ENCODE assay signal across 23 cellular contexts in genomic region chr14:77195766-77196165, GRCh38. TPM values are rescaled to one million over a fixed set of nuclear protein-coding genes. Genes with fewer than 3 reads are reported as not detected.
"Had no signal": no experiment of that assay in that cellular context is flagged by ENCODE, and none has a peak within 500 bp of the region (broad histone marks: within the 10 kb centered on the region; RNA-seq: fewer than 3 reads in every experiment).

No MANE protein-coding gene starts in this region.

- H3K9me3 ChIP-seq: ascending aorta, body of pancreas, MG63 had no signal

- H3K4me3 ChIP-seq: ascending aorta, body of pancreas, MG63 had no signal

- H3K36me3 ChIP-seq: ascending aorta, MG63 had no signal

- H3K27ac ChIP-seq: ascending aorta, body of pancreas had no signal

- H3K27me3 ChIP-seq: body of pancreas, MG63 had no signal

- ATAC-seq: activated CD4-positive, CD25-positive, alpha-beta regulatory T cell treated with anti-CD3 and anti-CD28 coated beads, Interleukin-2, amount 50 U/mL, for 24 hours; activated CD8-positive, alpha-beta T cell treated with anti-CD3 and anti-CD28 coated beads for 36 hours; activated T-cell treated with anti-CD3 and anti-CD28 coated beads, Interleukin-2, amount 50 U/mL, for 72 hours; body of pancreas; Panc1 had no signal

- DNase-seq: activated CD4-positive, alpha-beta T cell treated with anti-CD3 and anti-CD28 coated beads for 4 hours; activated CD8-positive, alpha-beta memory T cell treated with anti-CD3 and anti-CD28 coated beads, Interleukin-2, amount 50 U/mL, for 4 hours; activated CD8-positive, alpha-beta T cell treated with anti-CD3 and anti-CD28 coated beads for 36 hours; activated naive CD4-positive, alpha-beta T cell; activated T-cell treated with anti-CD3 and anti-CD28 coated beads, Interleukin-2, amount 50 U/mL, for 72 hours; body of pancreas; MG63; MV-4-11; NCI-H1092 treated with DMSO at 0.1 percent for 48 hours; NCI-H1436; NCI-H1694 treated with DMSO at 0.1 percent for 48 hours; NCI-H2029 treated with DMSO at 0.1 percent for 48 hours; NCI-H510A treated with DMSO at 0.1 percent for 48 hours; NCI-H69; NK-92 treated with Interleukin-12 subunit alpha and Interleukin-12 subunit beta, amount 100 ng/mL, for 24 hours; OCI-M1; RPMI8226; SHP77 had no signal

- H3K4me1 ChIP-seq: ascending aorta, body of pancreas had no signal

RNA-seq across cellular contexts. Expression of gene ZDHHC22, which starts 54.2 kb away (rescaled TPM):
- total RNA-seq: activated CD8-positive, alpha-beta T cell treated with anti-CD3 and anti-CD28 coated beads for 36 hours; activated T-cell treated with anti-CD3 and anti-CD28 coated beads, Interleukin-2, amount 50 U/mL, for 72 hours; activated T-helper 2 cell treated with anti-CD3 and anti-CD28 coated beads, Interferon-gamma antibody, Interleukin-2, Interleukin-4, amounts not matched to agents 10 μg/mL and 5 μg/mL and 100 μg/mL, durations not matched to agents 14 hours and 24 hours and 36 hours; ascending aorta; body of pancreas; bronchial epithelial cell had no signal
